ENCODE assay signal across 17 cellular contexts in genomic region chr12:3172124-3173007, GRCh38.
DNase-seq lines count a peak whose midpoint lies in the region; ATAC-seq, FAIRE-seq and TF ChIP-seq lines count a peak whose summit lies in the region.
"Had no signal": no experiment of that assay in that cellular context is flagged by ENCODE, and none has a peak within 500 bp of the region (broad histone marks: within the 10 kb centered on the region; RNA-seq: fewer than 3 reads in every experiment).

No MANE protein-coding gene starts in this region.

- no peak for TF ChIP-seq POLR2A in A549 (IDR thresholded peaks at IDR 0.05; ENCODE audit: low read length)

- TF ChIP-seq CTCF in A549 (IDR thresholded peaks at IDR 0.05), result no peak
- TF ChIP-seq CTCF in WTC11 (IDR thresholded peaks at IDR 0.05), result no peak

- no peak overlapping the region for H2BK120ac ChIP-seq in mesenchymal stem cell (ENCODE audit: low read depth, low read length)

- H3K27me3 ChIP-seq in mesenchymal stem cell (ENCODE audit: control insufficient read depth in 1 of 2, insufficient read depth in 1 of 2, low read length in 2 of 2), result peaks cover 0 to 4% of the 10 kb centered on the region in 2 experiments

- peak overlapping the region; percentile 43 for H4K91ac ChIP-seq in mesenchymal stem cell (ENCODE audit: low read length)

- H3K23ac ChIP-seq in mesenchymal stem cell (ENCODE audit: low read length in 2 of 2), result peak overlapping the region in 1 of 2 experiments; percentile 16

- WGBS in A549 (ENCODE audit: missing lambda C conversion rate), result 94% methylated on average over 41 of the region's 42 CpGs
- WGBS in mesenchymal stem cell, result 81% methylated on average over 42 of the region's 42 CpGs

- H3K9ac ChIP-seq in mesenchymal stem cell (ENCODE audit: low read length), result no peak overlapping the region

- no peaks in the 10 kb centered on the region for H3K27me3 Mint-ChIP-seq in WTC11 (ENCODE audit: low read depth)

- no peak overlapping the region for H2AFZ ChIP-seq in mesenchymal stem cell (ENCODE audit: low read depth, low read length)

- DNase-seq in A549 (ENCODE audit: low read depth in 1 of 2, low spot score in 1 of 2), result no peak
- DNase-seq in ELF-1 (ENCODE audit: low read depth, low spot score), result peak; percentile 38
- DNase-seq in WTC11 (ENCODE audit: low spot score), result no peak
- no peak for DNase-seq in mesenchymal stem cell
- DNase-seq in NCI-H524 (lab: John Stamatoyannopoulos, UW), result no peak
- no peak for DNase-seq in stimulated activated naive CD8-positive, alpha-beta T cell treated with anti-CD3 and anti-CD28 coated beads, Interleukin-15, Interleukin-2, amounts not matched to agents 100 U/mL and 50 U/mL, for 24 hours
- no peak for DNase-seq in HT-29 (ENCODE audit: low spot score)
- DNase-seq: ACHN, AML-193, COR-L47, EL, KG1, NCI-H2029, NCI-H2227 treated with DMSO at 0.1 percent for 48 hours, NCI-H524 treated with DMSO at 0.1 percent for 48 hours had no signal

- no peak overlapping the region; the same call in 2 of the 3 replicates for H3K4me2 ChIP-seq in A549
- H3K4me2 ChIP-seq in mesenchymal stem cell (ENCODE audit: low read length, poor library complexity, severe bottlenecking), result no peak overlapping the region

- CTCF ChIA-PET in A549 (lab: Yijun Ruan, JAX), result interaction anchor here (0.9 to 5.9 kb wide), 6 partner anchors 8 to 127 kb away, joined by 3 to 40 read pairs (median 4); no protein-coding TSS in a partner anchor
- CTCF ChIA-PET in WTC11 (lab: Charles Lee), result interaction anchor here (0.6 to 3.4 kb wide), 8 partner anchors 18 to 151 kb away, joined by 3 to 15 read pairs (median 4); no protein-coding TSS in a partner anchor

- H3K9me3 Mint-ChIP-seq in WTC11, result no peaks in the 10 kb centered on the region

- TF ChIP-seq RAD21 in A549 (conservative IDR thresholded peaks at IDR 0.05 in 1 of 2, IDR thresholded peaks at IDR 0.05 in 1 of 2), result no peak

- TF ChIP-seq EP300 in A549 (IDR thresholded peaks at IDR 0.05), result no peak

- no peaks in the 10 kb centered on the region for H3K36me3 Mint-ChIP-seq in WTC11

- no peak for FAIRE-seq in A549 (lab: Jason Lieb, UNC)

- H3K4me1 Mint-ChIP-seq in WTC11, result peaks cover 58% of the 10 kb centered on the region

- H3K27ac ChIP-seq in A549, result peak overlapping the region; percentile 78 to 87; a peak in 5 of 6 replicates
- no peak overlapping the region for H3K27ac ChIP-seq in mesenchymal stem cell (ENCODE audit: low read length, poor library complexity, severe bottlenecking)
- H3K27ac ChIP-seq: SK-N-MC had no signal

- POLR2A ChIA-PET in A549 (lab: Yijun Ruan, JAX) (no interaction called here), WTC11 (lab: Charles Lee) (no interaction called here)

- H3K9me3 ChIP-seq in A549, result no peaks in the 10 kb centered on the region
- H3K9me3 ChIP-seq in mesenchymal stem cell (ENCODE audit: control insufficient read depth, low read length), result no peaks in the 10 kb centered on the region

- H2AK5ac ChIP-seq in mesenchymal stem cell (ENCODE audit: low read length, severe bottlenecking), result peak overlapping the region; percentile 33

- H3K4me3 ChIP-seq in A549 (no peak overlapping the region), mesenchymal stem cell (ENCODE audit: insufficient read depth in 1 of 2, low read depth in 1 of 2, low read length in 2 of 2) (no peak overlapping the region)
- H3K4me3 ChIP-seq: SK-N-MC had no signal

- H3K4me1 ChIP-seq in A549 (peaks cover 44% of the 10 kb centered on the region), mesenchymal stem cell (ENCODE audit: control insufficient read depth, insufficient read depth, low read depth, low read length) (peaks cover 40% of the 10 kb centered on the region)

- H2BK12ac ChIP-seq in mesenchymal stem cell (ENCODE audit: low read length in 2 of 2), result peak overlapping the region in 1 of 2 experiments; percentile 49

- H3K18ac ChIP-seq in mesenchymal stem cell (ENCODE audit: low read depth in 1 of 2, low read length in 2 of 2), result peak overlapping the region; percentile 9 to 48

- no peak overlapping the region for H3K4ac ChIP-seq in mesenchymal stem cell (ENCODE audit: low read depth in 1 of 2, low read length in 2 of 2)

- peaks cover 36% of the 10 kb centered on the region for H3K79me1 ChIP-seq in mesenchymal stem cell (replicated peaks; ENCODE audit: low read length, poor library complexity, severe bottlenecking)

- H3K4me3 Mint-ChIP-seq in WTC11, result no peak overlapping the region

- ATAC-seq in A549 (no peak), WTC11 (peak; percentile 61)
- no peak for ATAC-seq in stimulated activated naive CD8-positive, alpha-beta T cell treated with anti-CD3 and anti-CD28 coated beads, Interleukin-15, Interleukin-2, amounts not matched to agents 100 U/mL and 50 U/mL, for 24 hours
- ATAC-seq in activated CD4-positive, CD25-positive, alpha-beta regulatory T cell treated with anti-CD3 and anti-CD28 coated beads, Interleukin-2, amount 50 U/mL, for 24 hours, result no peak

- H3K14ac ChIP-seq in mesenchymal stem cell (ENCODE audit: low read length in 2 of 2), result peak overlapping the region in 1 of 2 experiments; percentile 14

- H2BK15ac ChIP-seq in mesenchymal stem cell (ENCODE audit: low read depth, poor library complexity, severe bottlenecking), result no peak overlapping the region

- H3K27ac Mint-ChIP-seq in WTC11, result no peak overlapping the region; the same call in 1 of the 2 replicates

- H2BK5ac ChIP-seq in mesenchymal stem cell (ENCODE audit: low read depth, low read length, poor library complexity, severe bottlenecking), result no peak overlapping the region

- peak overlapping the region; percentile 27 for H4K8ac ChIP-seq in mesenchymal stem cell (ENCODE audit: low read length)

- peaks cover 0 to 13% of the 10 kb centered on the region in 2 experiments for H3K36me3 ChIP-seq in mesenchymal stem cell (ENCODE audit: control insufficient read depth in 1 of 2, insufficient read depth in 2 of 2, low read depth in 1 of 2, low read length in 2 of 2)

TF ChIP-seq in A549, 52 proteins besides CTCF, POLR2A, EP300 and RAD21:
- TF ChIP-seq EHMT2 (IDR thresholded peaks at IDR 0.05; ENCODE audit: low read depth) (no peak), HOXA7 (CRISPR knock-in tag; IDR thresholded peaks at IDR 0.05) (no peak), HOXB5 (CRISPR knock-in tag; IDR thresholded peaks at IDR 0.05) (no peak), KDM1A (IDR thresholded peaks at IDR 0.05; ENCODE audit: low read depth) (no peak)
TF ChIP-seq in A549: peak in this region for 0.

TF ChIP-seq in WTC11, 78 proteins besides CTCF, POLR2A, EP300 and RAD21:
- no peak for TF ChIP-seq SP1 (CRISPR knock-in tag; conservative IDR thresholded peaks at IDR 0.05)
- TF ChIP-seq ZNF423 (CRISPR knock-in tag; IDR thresholded peaks at IDR 0.05), result peak; percentile 25; the same call in 1 of the 2 replicates
